14 cellular contexts compared by ENCODE assay signal in genomic region chr2:164145093-164145987, GRCh38.
DNase-seq lines count a peak whose midpoint lies in the region; ATAC-seq, FAIRE-seq and TF ChIP-seq lines count a peak whose summit lies in the region.
"Had no signal": no experiment of that assay in that cellular context is flagged by ENCODE, and none has a peak within 500 bp of the region (broad histone marks: within the 10 kb centered on the region; RNA-seq: fewer than 3 reads in every experiment).

No MANE protein-coding gene starts in this region.

- H3K36me3 ChIP-seq in ACC112 (ENCODE audit: insufficient read depth, low read length) = no peaks in the 10 kb centered on the region
- H3K36me3 ChIP-seq in HepG2 (replicated peaks in 1 of 2; ENCODE audit: control insufficient read depth in 1 of 2, insufficient read depth in 2 of 2, low read length in 2 of 2) = no peaks in the 10 kb centered on the region
- no peaks in the 10 kb centered on the region for H3K36me3 ChIP-seq in MG63

- H3K9me3 ChIP-seq in HepG2 (ENCODE audit: low read length) (no peaks in the 10 kb centered on the region), MG63 (no peaks in the 10 kb centered on the region)

- H3K27me3 ChIP-seq in ACC112 (ENCODE audit: insufficient read depth, low read length) (no peaks in the 10 kb centered on the region), foreskin keratinocyte (no peaks in the 10 kb centered on the region), HepG2 (ENCODE audit: control insufficient read depth in 1 of 2, insufficient read depth in 2 of 2, low read length in 2 of 2) (no peaks in the 10 kb centered on the region), MG63 (no peaks in the 10 kb centered on the region)

- in situ Hi-C loops in HepG2 (cut with HindIII; ENCODE audit: extremely low pct_ligation_motif_present, low pct_unique_long_range_greater_than_20kb) = no loop called here

- no peak overlapping the region for H3K4me2 ChIP-seq in HepG2 (ENCODE audit: low read depth, low read length)

- no peak for TF ChIP-seq POLR2A in HepG2 (IDR thresholded peaks at IDR 0.05; ENCODE audit: insufficient read depth in 1 of 2, low read depth in 2 of 2, low read length in 2 of 2)

- peak; percentile 85 for DNase-seq in HCEC 1CT
- peak; percentile 49 to 77 for DNase-seq in foreskin keratinocyte
- no peak for DNase-seq in sciatic nerve (ENCODE audit: low spot score)
- DNase-seq in HepG2 (ENCODE audit: low spot score) = no peak
- DNase-seq in MG63 = no peak
- no peak for DNase-seq in posterior cingulate gyrus
- DNase-seq: effector CD8-positive, alpha-beta T cell had no signal

- TF ChIP-seq EP300 in HepG2 (IDR thresholded peaks at IDR 0.05; ENCODE audit: low read depth in 2 of 2, low read length in 2 of 2) = no peak
- TF ChIP-seq EP300 in HepG2 (CRISPR knock-in tag; IDR thresholded peaks at IDR 0.05; ENCODE audit: borderline replicate concordance) = no peak

- POLR2A ChIA-PET in HepG2 (lab: Yijun Ruan, JAX) = no interaction called here

- ATAC-seq in SK-N-SH treated with all-trans-retinoic acid at 6 μM for 48 hours (peak; percentile 89), foreskin keratinocyte (peak; percentile 75), sciatic nerve (no peak), HepG2 (no peak)
- ATAC-seq: activated CD4-positive, CD25-positive, alpha-beta regulatory T cell treated with anti-CD3 and anti-CD28 coated beads, Interleukin-2, amount 50 U/mL, for 24 hours had no signal

- WGBS in HepG2 (ENCODE audit: low lambda C conversion rate) = 2% methylated on average over 3 of the region's 3 CpGs

- H3K79me2 ChIP-seq in ACC112 (ENCODE audit: control insufficient read depth, insufficient read depth, low read length, unreplicated experiment) = no peaks in the 10 kb centered on the region
- no peaks in the 10 kb centered on the region for H3K79me2 ChIP-seq in HepG2 (ENCODE audit: insufficient read depth, low read length)

- no peak overlapping the region for H3K9ac ChIP-seq in HepG2 (ENCODE audit: insufficient read depth, low read depth, low read length)

- H3K27ac ChIP-seq in ACC112 (ENCODE audit: low read depth, low read length) (peak overlapping the region; percentile 57), foreskin keratinocyte (peak overlapping the region; percentile 49), HepG2 (ENCODE audit: extremely low read length, insufficient read depth, low read length) (no peak overlapping the region)

- H2AFZ ChIP-seq in ACC112 (ENCODE audit: low read length, unreplicated experiment) (peak overlapping the region; percentile 86), HepG2 (ENCODE audit: low read length) (no peak overlapping the region)

- no peak for FAIRE-seq in HepG2 (lab: Jason Lieb, UNC)
- FAIRE-seq: A204.1, bronchial epithelial cell, G401.6, islet of Langerhans had no signal

- no TSS peak for BruUV-seq in HepG2 (replicated peaks; lab: Mats Ljungman, UMichigan)

- H3K4me3 ChIP-seq in ACC112 (ENCODE audit: low read depth, low read length) (peak overlapping the region; percentile 41; the same call in 1 of the 2 replicates), HepG2 (replicated peaks in 1 of 3; ENCODE audit: insufficient read depth in 1 of 3, low read depth in 2 of 3, low read length in 3 of 3) (no peak overlapping the region), MG63 (no peak overlapping the region)

- H3K4me1 ChIP-seq in ACC112 (ENCODE audit: control insufficient read depth, insufficient read depth, low read length, unreplicated experiment) = peaks cover 28% of the 10 kb centered on the region
- peaks cover 24% of the 10 kb centered on the region for H3K4me1 ChIP-seq in foreskin keratinocyte
- H3K4me1 ChIP-seq in HepG2 (ENCODE audit: insufficient read depth, low read length) = no peaks in the 10 kb centered on the region

- no peak for TF ChIP-seq RAD21 in HepG2 (CRISPR knock-in tag; IDR thresholded peaks at IDR 0.05)

- H4K20me1 ChIP-seq in HepG2 (ENCODE audit: insufficient read depth, low read length) = no peaks in the 10 kb centered on the region

- intact Hi-C loops in sciatic nerve (cut with DNase I) = no loop called here
- intact Hi-C loops in HepG2 (cut with micrococcal nuclease; ENCODE audit: unreplicated experiment) = no loop called here
- intact Hi-C loops in posterior cingulate gyrus (cut with DNase I) = no loop called here

- CTCF ChIA-PET in HepG2 (lab: Yijun Ruan, JAX; ENCODE audit: low intra/inter-chr PET ratio, low total read pairs) = no interaction called here

- TF ChIP-seq CTCF in foreskin keratinocyte (conservative IDR thresholded peaks at IDR 0.05) (peak; percentile 19), HepG2 (CRISPR knock-in tag; IDR thresholded peaks at IDR 0.05) (no peak)

TF ChIP-seq in SK-N-SH treated with all-trans-retinoic acid at 6 μM for 48 hours, 23 proteins besides CTCF, POLR2A, EP300 and RAD21:
- TF ChIP-seq ZNF565 (CRISPR knock-in tag; conservative IDR thresholded peaks at IDR 0.05; ENCODE audit: low read depth) (no peak), ZNF70 (CRISPR knock-in tag; IDR thresholded peaks at IDR 0.05) (no peak), RARB (CRISPR knock-in tag; IDR thresholded peaks at IDR 0.05) (no peak), ARNTL (CRISPR knock-in tag; IDR thresholded peaks at IDR 0.05; ENCODE audit: borderline replicate concordance, low read depth) (no peak), ZFP30 (CRISPR knock-in tag; IDR thresholded peaks at IDR 0.05) (no peak)
TF ChIP-seq in SK-N-SH treated with all-trans-retinoic acid at 6 μM for 48 hours: peak in this region for 0.

TF ChIP-seq in HepG2, 621 proteins besides CTCF, POLR2A, EP300 and RAD21 (continues in another document):
- no peak for TF ChIP-seq PHF5A (CRISPR knock-in tag; IDR thresholded peaks at IDR 0.05; ENCODE audit: low read depth, unreplicated experiment)
- TF ChIP-seq GPN1 (CRISPR knock-in tag; IDR thresholded peaks at IDR 0.05; ENCODE audit: borderline replicate concordance) = no peak
- TF ChIP-seq CREBL2 (CRISPR knock-in tag; IDR thresholded peaks at IDR 0.05; ENCODE audit: borderline replicate concordance) = no peak
- TF ChIP-seq NONO (IDR thresholded peaks at IDR 0.05) = no peak
- no peak for TF ChIP-seq NONO (CRISPR knock-in tag; conservative IDR thresholded peaks at IDR 0.05)
- no peak for TF ChIP-seq NPAS2 (CRISPR knock-in tag; IDR thresholded peaks at IDR 0.05; ENCODE audit: borderline replicate concordance)
- TF ChIP-seq ATF5 (CRISPR knock-in tag; IDR thresholded peaks at IDR 0.05; ENCODE audit: low read depth) = no peak
- TF ChIP-seq DPF2 (CRISPR knock-in tag; IDR thresholded peaks at IDR 0.05; ENCODE audit: borderline replicate concordance, low read depth) = no peak
- TF ChIP-seq PHB2 (IDR thresholded peaks at IDR 0.05; ENCODE audit: partially characterized antibody) = no peak
- TF ChIP-seq ISL2 (CRISPR knock-in tag; IDR thresholded peaks at IDR 0.05) = no peak
- TF ChIP-seq ZNF720 (CRISPR knock-in tag; IDR thresholded peaks at IDR 0.05) = no peak
- TF ChIP-seq TERF1 (CRISPR knock-in tag; IDR thresholded peaks at IDR 0.05) = no peak
- no peak for TF ChIP-seq REPIN1 (CRISPR knock-in tag; IDR thresholded peaks at IDR 0.05; ENCODE audit: borderline replicate concordance, low read depth)
- no peak for TF ChIP-seq JUNB (CRISPR knock-in tag; IDR thresholded peaks at IDR 0.05; ENCODE audit: borderline replicate concordance)
- TF ChIP-seq NCOA1 (CRISPR knock-in tag; IDR thresholded peaks at IDR 0.05) = no peak
- TF ChIP-seq TRAFD1 (CRISPR knock-in tag; IDR thresholded peaks at IDR 0.05; ENCODE audit: borderline replicate concordance) = no peak
- no peak for TF ChIP-seq ZNF510 (CRISPR knock-in tag; IDR thresholded peaks at IDR 0.05; ENCODE audit: low read depth)
- no peak for TF ChIP-seq KLF6 (CRISPR knock-in tag; IDR thresholded peaks at IDR 0.05)

Comparison
In these comparisons a context has a peak if more than half of its experiments do, and no peak if none do; other contexts are left out.
1. DNase-seq: peak in HCEC 1CT (single experiment) and foreskin keratinocyte (2 of 2); none in sciatic nerve (single experiment), HepG2 (single experiment), MG63 (single experiment) and posterior cingulate gyrus (0 of 10).
2. ATAC-seq: peak in SK-N-SH treated with all-trans-retinoic acid at 6 μM for 48 hours (single experiment) and foreskin keratinocyte (single experiment); none in sciatic nerve (single experiment) and HepG2 (single experiment).